Comparison of ENCODE assay signal across 1 cellular context in the genomic region with DNA sequence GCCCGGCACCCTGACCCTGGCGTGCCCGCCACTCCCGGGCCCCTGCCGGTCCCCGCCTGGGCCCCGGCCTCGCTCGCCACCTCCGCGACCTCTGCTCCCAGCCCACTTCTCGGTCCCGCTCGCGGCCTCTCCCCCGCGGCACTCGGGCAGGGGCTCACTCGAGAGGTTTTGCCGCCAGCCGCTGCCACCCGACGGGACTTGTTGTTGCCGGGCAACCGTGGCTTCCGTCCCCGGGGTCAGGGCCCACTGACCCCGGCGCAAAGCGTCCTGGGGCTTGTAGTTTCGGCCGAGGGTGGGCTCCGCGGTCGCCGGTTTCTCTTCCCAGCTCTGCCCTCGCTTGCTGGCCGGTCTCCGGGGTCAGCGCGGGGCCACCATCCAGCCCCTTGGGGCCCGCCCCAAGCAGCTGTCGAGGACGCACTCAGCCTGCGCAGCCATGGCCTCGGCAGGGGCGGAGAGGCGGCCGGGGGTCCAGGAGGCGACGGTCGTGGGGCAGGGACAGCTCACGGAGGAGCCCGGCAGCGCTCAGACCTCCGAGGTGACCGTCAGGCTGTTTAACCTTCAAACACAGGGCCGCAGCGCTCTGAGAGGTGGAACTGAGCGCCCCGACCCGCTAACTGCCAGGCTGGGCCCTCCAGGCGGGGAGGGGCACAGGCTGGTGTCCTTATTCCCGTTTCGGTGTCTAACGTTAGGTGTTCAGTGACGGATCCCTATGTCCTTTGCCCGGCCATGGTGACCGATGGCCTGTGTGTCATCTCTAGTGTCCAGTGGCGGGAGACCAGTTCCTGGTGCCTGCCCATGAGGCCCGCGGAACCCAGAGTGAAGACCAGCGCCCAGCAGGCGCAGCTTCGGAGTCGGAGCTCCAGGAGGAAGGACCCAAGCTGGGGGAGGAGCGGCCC.
TF ChIP-seq lines count a peak whose summit lies in the region.

A gene with protein sequence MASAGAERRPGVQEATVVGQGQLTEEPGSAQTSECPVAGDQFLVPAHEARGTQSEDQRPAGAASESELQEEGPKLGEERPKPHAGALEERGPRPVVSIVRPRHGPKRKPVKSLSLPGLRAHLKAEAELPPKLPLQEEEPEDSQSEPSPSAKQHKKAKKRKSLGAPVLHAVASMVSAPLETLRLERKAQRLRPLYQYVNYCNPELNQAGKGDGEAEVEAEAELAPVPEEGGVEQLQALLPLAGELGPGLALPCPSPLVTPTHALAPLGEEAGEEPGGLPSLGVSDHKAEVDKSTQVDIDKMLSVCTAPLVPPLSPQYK (plus strand): TSS at position 277 of the 896 bp plus-strand sequence. CDS start 157 bp downstream, at position 434.
A gene with protein sequence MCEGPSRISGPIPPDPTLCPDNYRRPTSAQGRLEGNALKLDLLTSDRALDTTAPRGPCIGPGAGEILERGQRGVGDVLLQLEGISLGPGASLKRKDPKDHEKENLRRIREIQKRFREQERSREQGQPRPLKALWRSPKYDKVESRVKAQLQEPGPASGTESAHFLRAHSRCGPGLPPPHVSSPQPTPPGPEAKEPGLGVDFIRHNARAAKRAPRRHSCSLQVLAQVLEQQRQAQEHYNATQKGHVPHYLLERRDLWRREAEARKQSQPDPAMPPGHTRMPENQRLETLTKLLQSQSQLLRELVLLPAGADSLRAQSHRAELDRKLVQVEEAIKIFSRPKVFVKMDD (minus strand): TSS at position 213 of the 896 bp plus-strand sequence. CDS start 308 bp downstream, outside the sequence.

TF ChIP-seq in HepG2, 621 proteins besides CTCF, POLR2A, EP300 and RAD21 (continued from another document and continues in another):
- TF ChIP-seq ARID4A (CRISPR knock-in tag; IDR thresholded peaks at IDR 0.05; ENCODE audit: borderline replicate concordance): peak; percentile 91
- 0 out of 2 replicates have a peak, but pooled peaks have one; percentile 49 for TF ChIP-seq ZNF468 (CRISPR knock-in tag; IDR thresholded peaks at IDR 0.05)
- TF ChIP-seq, protein P1, sequence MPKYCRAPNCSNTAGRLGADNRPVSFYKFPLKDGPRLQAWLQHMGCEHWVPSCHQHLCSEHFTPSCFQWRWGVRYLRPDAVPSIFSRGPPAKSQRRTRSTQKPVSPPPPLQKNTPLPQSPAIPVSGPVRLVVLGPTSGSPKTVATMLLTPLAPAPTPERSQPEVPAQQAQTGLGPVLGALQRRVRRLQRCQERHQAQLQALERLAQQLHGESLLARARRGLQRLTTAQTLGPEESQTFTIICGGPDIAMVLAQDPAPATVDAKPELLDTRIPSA (CRISPR knock-in tag; IDR thresholded peaks at IDR 0.05; ENCODE audit: borderline replicate concordance): peak; percentile 65; the same call in 1 of the 2 replicates
- TF ChIP-seq ELF4 (CRISPR knock-in tag; IDR thresholded peaks at IDR 0.05; ENCODE audit: borderline replicate concordance): no peak; the same call in 1 of the 2 replicates
- TF ChIP-seq MED1 (CRISPR knock-in tag; IDR thresholded peaks at IDR 0.05): no peak; the same call in 1 of the 2 replicates
- TF ChIP-seq, protein P2, sequence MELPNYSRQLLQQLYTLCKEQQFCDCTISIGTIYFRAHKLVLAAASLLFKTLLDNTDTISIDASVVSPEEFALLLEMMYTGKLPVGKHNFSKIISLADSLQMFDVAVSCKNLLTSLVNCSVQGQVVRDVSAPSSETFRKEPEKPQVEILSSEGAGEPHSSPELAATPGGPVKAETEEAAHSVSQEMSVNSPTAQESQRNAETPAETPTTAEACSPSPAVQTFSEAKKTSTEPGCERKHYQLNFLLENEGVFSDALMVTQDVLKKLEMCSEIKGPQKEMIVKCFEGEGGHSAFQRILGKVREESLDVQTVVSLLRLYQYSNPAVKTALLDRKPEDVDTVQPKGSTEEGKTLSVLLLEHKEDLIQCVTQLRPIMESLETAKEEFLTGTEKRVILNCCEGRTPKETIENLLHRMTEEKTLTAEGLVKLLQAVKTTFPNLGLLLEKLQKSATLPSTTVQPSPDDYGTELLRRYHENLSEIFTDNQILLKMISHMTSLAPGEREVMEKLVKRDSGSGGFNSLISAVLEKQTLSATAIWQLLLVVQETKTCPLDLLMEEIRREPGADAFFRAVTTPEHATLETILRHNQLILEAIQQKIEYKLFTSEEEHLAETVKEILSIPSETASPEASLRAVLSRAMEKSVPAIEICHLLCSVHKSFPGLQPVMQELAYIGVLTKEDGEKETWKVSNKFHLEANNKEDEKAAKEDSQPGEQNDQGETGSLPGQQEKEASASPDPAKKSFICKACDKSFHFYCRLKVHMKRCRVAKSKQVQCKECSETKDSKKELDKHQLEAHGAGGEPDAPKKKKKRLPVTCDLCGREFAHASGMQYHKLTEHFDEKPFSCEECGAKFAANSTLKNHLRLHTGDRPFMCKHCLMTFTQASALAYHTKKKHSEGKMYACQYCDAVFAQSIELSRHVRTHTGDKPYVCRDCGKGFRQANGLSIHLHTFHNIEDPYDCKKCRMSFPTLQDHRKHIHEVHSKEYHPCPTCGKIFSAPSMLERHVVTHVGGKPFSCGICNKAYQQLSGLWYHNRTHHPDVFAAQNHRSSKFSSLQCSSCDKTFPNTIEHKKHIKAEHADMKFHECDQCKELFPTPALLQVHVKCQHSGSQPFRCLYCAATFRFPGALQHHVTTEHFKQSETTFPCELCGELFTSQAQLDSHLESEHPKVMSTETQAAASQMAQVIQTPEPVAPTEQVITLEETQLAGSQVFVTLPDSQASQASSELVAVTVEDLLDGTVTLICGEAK (IDR thresholded peaks at IDR 0.05): no peak
- TF ChIP-seq, protein P2 (CRISPR knock-in tag; IDR thresholded peaks at IDR 0.05): no peak; the same call in 1 of the 2 replicates
- TF ChIP-seq, protein P3, sequence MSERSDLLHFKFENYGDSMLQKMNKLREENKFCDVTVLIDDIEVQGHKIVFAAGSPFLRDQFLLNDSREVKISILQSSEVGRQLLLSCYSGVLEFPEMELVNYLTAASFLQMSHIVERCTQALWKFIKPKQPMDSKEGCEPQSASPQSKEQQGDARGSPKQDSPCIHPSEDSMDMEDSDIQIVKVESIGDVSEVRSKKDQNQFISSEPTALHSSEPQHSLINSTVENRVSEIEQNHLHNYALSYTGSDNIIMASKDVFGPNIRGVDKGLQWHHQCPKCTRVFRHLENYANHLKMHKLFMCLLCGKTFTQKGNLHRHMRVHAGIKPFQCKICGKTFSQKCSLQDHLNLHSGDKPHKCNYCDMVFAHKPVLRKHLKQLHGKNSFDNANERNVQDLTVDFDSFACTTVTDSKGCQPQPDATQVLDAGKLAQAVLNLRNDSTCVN (CRISPR knock-in tag; IDR thresholded peaks at IDR 0.05; ENCODE audit: borderline replicate concordance): no peak
- TF ChIP-seq, protein P4, sequence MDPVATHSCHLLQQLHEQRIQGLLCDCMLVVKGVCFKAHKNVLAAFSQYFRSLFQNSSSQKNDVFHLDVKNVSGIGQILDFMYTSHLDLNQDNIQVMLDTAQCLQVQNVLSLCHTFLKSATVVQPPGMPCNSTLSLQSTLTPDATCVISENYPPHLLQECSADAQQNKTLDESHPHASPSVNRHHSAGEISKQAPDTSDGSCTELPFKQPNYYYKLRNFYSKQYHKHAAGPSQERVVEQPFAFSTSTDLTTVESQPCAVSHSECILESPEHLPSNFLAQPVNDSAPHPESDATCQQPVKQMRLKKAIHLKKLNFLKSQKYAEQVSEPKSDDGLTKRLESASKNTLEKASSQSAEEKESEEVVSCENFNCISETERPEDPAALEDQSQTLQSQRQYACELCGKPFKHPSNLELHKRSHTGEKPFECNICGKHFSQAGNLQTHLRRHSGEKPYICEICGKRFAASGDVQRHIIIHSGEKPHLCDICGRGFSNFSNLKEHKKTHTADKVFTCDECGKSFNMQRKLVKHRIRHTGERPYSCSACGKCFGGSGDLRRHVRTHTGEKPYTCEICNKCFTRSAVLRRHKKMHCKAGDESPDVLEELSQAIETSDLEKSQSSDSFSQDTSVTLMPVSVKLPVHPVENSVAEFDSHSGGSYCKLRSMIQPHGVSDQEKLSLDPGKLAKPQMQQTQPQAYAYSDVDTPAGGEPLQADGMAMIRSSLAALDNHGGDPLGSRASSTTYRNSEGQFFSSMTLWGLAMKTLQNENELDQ (CRISPR knock-in tag; IDR thresholded peaks at IDR 0.05; ENCODE audit: borderline replicate concordance): no peak
- TF ChIP-seq MED8 (CRISPR knock-in tag; IDR thresholded peaks at IDR 0.05; ENCODE audit: insufficient replicate concordance): no peak
- no peak for TF ChIP-seq ZNF784 (CRISPR knock-in tag; IDR thresholded peaks at IDR 0.05; ENCODE audit: borderline replicate concordance)
- TF ChIP-seq ZFP37 (CRISPR knock-in tag; IDR thresholded peaks at IDR 0.05; ENCODE audit: borderline replicate concordance): no peak
- TF ChIP-seq ZNF274 (CRISPR knock-in tag; IDR thresholded peaks at IDR 0.05): 0 out of 2 replicates have a peak, but pooled peaks have one; percentile 58
- no peak for TF ChIP-seq PHF21A (CRISPR knock-in tag; IDR thresholded peaks at IDR 0.05)
- no peak for TF ChIP-seq ZNF75D (CRISPR knock-in tag; IDR thresholded peaks at IDR 0.05; ENCODE audit: borderline replicate concordance)
- TF ChIP-seq MEIS2 (CRISPR knock-in tag; IDR thresholded peaks at IDR 0.05): peak; percentile 72; the same call in 1 of the 2 replicates
- TF ChIP-seq SOX13 (IDR thresholded peaks at IDR 0.05): no peak
- no peak for TF ChIP-seq SOX13 (CRISPR knock-in tag; conservative IDR thresholded peaks at IDR 0.05 in 1 of 2, IDR thresholded peaks at IDR 0.05 in 1 of 2)
- no peak for TF ChIP-seq ZNF781 (CRISPR knock-in tag; IDR thresholded peaks at IDR 0.05; ENCODE audit: borderline replicate concordance, not compliant biosample characterization)
- peak; percentile 67 for TF ChIP-seq E2F5 (CRISPR knock-in tag; conservative IDR thresholded peaks at IDR 0.05)
- TF ChIP-seq SP5 (CRISPR knock-in tag; IDR thresholded peaks at IDR 0.05; ENCODE audit: borderline replicate concordance, low read depth): no peak
- no peak for TF ChIP-seq EHMT2 (IDR thresholded peaks at IDR 0.05; ENCODE audit: borderline replicate concordance, low read depth, low read length)
- peak; percentile 15 for TF ChIP-seq SALL2 (CRISPR knock-in tag; IDR thresholded peaks at IDR 0.05)
- peak; percentile 36; the same call in 1 of the 2 replicates for TF ChIP-seq YEATS2 (CRISPR knock-in tag; IDR thresholded peaks at IDR 0.05; ENCODE audit: borderline replicate concordance)
